ENCODE assay signal across 26 cellular contexts in genomic region chr19:45934551-45935230, GRCh38. TPM values are rescaled to one million over a fixed set of nuclear protein-coding genes. Genes with fewer than 3 reads are reported as not detected.
DNase-seq lines count a peak whose midpoint lies in the region; ATAC-seq, FAIRE-seq and TF ChIP-seq lines count a peak whose summit lies in the region.
"Had no signal": no experiment of that assay in that cellular context is flagged by ENCODE, and none has a peak within 500 bp of the region (broad histone marks: within the 10 kb centered on the region; RNA-seq: fewer than 3 reads in every experiment).

No MANE protein-coding gene starts in this region.

- H3K36me3 Mint-ChIP-seq in activated CD8-positive, alpha-beta T cell treated with anti-CD3 and anti-CD28 coated beads for 36 hours (ENCODE audit: low read depth): no peaks in the 10 kb centered on the region
- no peaks in the 10 kb centered on the region for H3K36me3 Mint-ChIP-seq in activated CD8-positive, alpha-beta T cell treated with anti-CD3 and anti-CD28 coated beads, Interleukin-2, amount 10 ng/mL, durations not matched to agents 7 days and 5 days (ENCODE audit: low read depth)
- H3K36me3 Mint-ChIP-seq: CD4-positive, alpha-beta memory T cell had no signal

- H3K36me3 ChIP-seq in HCT116 (ENCODE audit: control insufficient read depth in 1 of 2, insufficient read depth in 2 of 2, low read length in 2 of 2): no peaks in the 10 kb centered on the region
- no peaks in the 10 kb centered on the region for H3K36me3 ChIP-seq in K562 (ENCODE audit: control insufficient read depth, insufficient read depth, low read length)
- H3K36me3 ChIP-seq in spleen: no peaks in the 10 kb centered on the region
- H3K36me3 ChIP-seq in heart left ventricle: peaks cover 0 to 5% (median 0%) of the 10 kb centered on the region in 9 donors
- H3K36me3 ChIP-seq: BLaER1 treated with 17β-estradiol and CSF1 and Interleukin-3, amounts not matched to agents 10 nM and 100 nM; Peyer's patch had no signal

- H3K27me3 ChIP-seq in HCT116 (ENCODE audit: insufficient read depth, low read length) (peaks cover 5% of the 10 kb centered on the region; the same call in 1 of the 2 replicates), K562 (ENCODE audit: control insufficient read depth in 2 of 2, insufficient read depth in 2 of 2, low read length in 2 of 2) (peaks cover 16 to 49% of the 10 kb centered on the region in 2 experiments; a peak in 4 of 5 replicates), spleen (replicated peaks in 1 of 7) (peaks cover 0 to 94% (median 9%) of the 10 kb centered on the region in 7 donors), heart left ventricle (peaks cover 0 to 43% (median 11%) of the 10 kb centered on the region in 9 donors)
- H3K27me3 ChIP-seq: Peyer's patch had no signal

- TF ChIP-seq RAD21 in HCT116 (IDR thresholded peaks at IDR 0.05; ENCODE audit: low read depth) (no peak), K562 (CRISPR knock-in tag; conservative IDR thresholded peaks at IDR 0.05 in 1 of 2, IDR thresholded peaks at IDR 0.05 in 1 of 2) (no peak)

- 0% methylated on average over 16 of the region's 19 CpGs for WGBS in K562 (ENCODE audit: insufficient coverage, low coverage, missing lambda C conversion rate)
- WGBS in spleen, 5 donors: 41 to 57% (median 45%) methylated on average over 19 of the region's 19 CpGs
- 34 to 42% (median 39%) methylated on average over 19 of the region's 19 CpGs for WGBS in heart left ventricle, 4 donors

- TF ChIP-seq CTCF in activated CD8-positive, alpha-beta T cell treated with anti-CD3 and anti-CD28 coated beads for 36 hours (IDR thresholded peaks at IDR 0.05): no peak
- TF ChIP-seq CTCF in HCT116 (IDR thresholded peaks at IDR 0.05 in 2 of 3, conservative IDR thresholded peaks at IDR 0.05 in 1 of 3; ENCODE audit: borderline replicate concordance in 1 of 3, insufficient read depth in 1 of 3, low read depth in 2 of 3, low read length in 2 of 3) (no peak), K562 (IDR thresholded peaks at IDR 0.05 in 2 of 3, conservative IDR thresholded peaks at IDR 0.05 in 1 of 3; ENCODE audit: insufficient read depth in 2 of 3, low read depth in 1 of 3, low read length in 3 of 3) (no peak), spleen (IDR thresholded peaks at IDR 0.05 in 8 of 11, conservative IDR thresholded peaks at IDR 0.05 in 3 of 11) (no peak), heart left ventricle (IDR thresholded peaks at IDR 0.05) (no peak)

- peak; percentile 25 for DNase-seq in activated CD8-positive, alpha-beta T cell treated with anti-CD3 and anti-CD28 coated beads for 36 hours
- DNase-seq in activated CD8-positive, alpha-beta T cell treated with anti-CD3 and anti-CD28 coated beads, Interleukin-2, amount 10 ng/mL, durations not matched to agents 7 days and 5 days: no peak
- DNase-seq in HCT116 (ENCODE audit: low read depth, low spot score) (no peak), K562 (ENCODE audit: extremely low read depth in 1 of 4, low spot score in 3 of 4) (peak; percentile 35 to 75 (median 60)), spleen (peak; percentile 14), GM03348 (ENCODE audit: low spot score) (no peak), heart left ventricle (no peak)
- DNase-seq: AML-193; CD4-positive, alpha-beta memory T cell; COR-L47; GDM1; HFFc6; IMR-90; MM.1S; NCI-H2029; NCI-H446 treated with DMSO at 0.1 percent for 48 hours; Peyer's patch; SHP77 treated with DMSO at 0.1 percent for 48 hours; SW 1271 had no signal

- FAIRE-seq in K562 (lab: Jason Lieb, UNC): no peak
- FAIRE-seq: GM12891 had no signal

- no peaks in the 10 kb centered on the region for H3K9me1 ChIP-seq in K562 (ENCODE audit: control insufficient read depth, insufficient read depth, low read length)

- H3K9me3 Mint-ChIP-seq in activated CD8-positive, alpha-beta T cell treated with anti-CD3 and anti-CD28 coated beads for 36 hours: no peaks in the 10 kb centered on the region
- peaks cover 12% of the 10 kb centered on the region for H3K9me3 Mint-ChIP-seq in activated CD8-positive, alpha-beta T cell treated with anti-CD3 and anti-CD28 coated beads, Interleukin-2, amount 10 ng/mL, durations not matched to agents 7 days and 5 days (ENCODE audit: insufficient read depth)
- H3K9me3 Mint-ChIP-seq: HFFc6 had no signal

- H3K4me3 Mint-ChIP-seq in activated CD8-positive, alpha-beta T cell treated with anti-CD3 and anti-CD28 coated beads for 36 hours: no peak overlapping the region
- no peak overlapping the region for H3K4me3 Mint-ChIP-seq in activated CD8-positive, alpha-beta T cell treated with anti-CD3 and anti-CD28 coated beads, Interleukin-2, amount 10 ng/mL, durations not matched to agents 7 days and 5 days
- H3K4me3 Mint-ChIP-seq: CD4-positive, alpha-beta memory T cell; HFFc6 had no signal

- H2AFZ ChIP-seq in HCT116 (ENCODE audit: low read depth, low read length, poor library complexity, severe bottlenecking): no peak overlapping the region
- no peak overlapping the region for H2AFZ ChIP-seq in K562 (ENCODE audit: low read depth, low read length)

- no peaks in the 10 kb centered on the region for H4K20me1 ChIP-seq in HCT116 (ENCODE audit: insufficient read depth)
- H4K20me1 ChIP-seq in K562 (replicated peaks; ENCODE audit: control insufficient read depth, insufficient read depth, low read length): no peaks in the 10 kb centered on the region; the same call in 1 of the 2 replicates
- H4K20me1 ChIP-seq: BLaER1 treated with 17β-estradiol and CSF1 and Interleukin-3, amounts not matched to agents 10 nM and 100 nM had no signal

- no peak for TF ChIP-seq EP300 in K562 (IDR thresholded peaks at IDR 0.05; ENCODE audit: low read length)

- H3K9ac ChIP-seq in HCT116 (ENCODE audit: low read length) (no peak overlapping the region), K562 (ENCODE audit: insufficient read depth in 1 of 2, low read depth in 2 of 2, low read length in 2 of 2) (no peak overlapping the region)
- H3K9ac ChIP-seq: BLaER1 treated with 17β-estradiol and CSF1 and Interleukin-3, amounts not matched to agents 10 nM and 100 nM; KMS-11 had no signal

- H3K4me1 Mint-ChIP-seq in activated CD8-positive, alpha-beta T cell treated with anti-CD3 and anti-CD28 coated beads for 36 hours (ENCODE audit: low read depth): peaks cover 5% of the 10 kb centered on the region
- H3K4me1 Mint-ChIP-seq in activated CD8-positive, alpha-beta T cell treated with anti-CD3 and anti-CD28 coated beads, Interleukin-2, amount 10 ng/mL, durations not matched to agents 7 days and 5 days (ENCODE audit: low read depth): peaks cover 13% of the 10 kb centered on the region
- H3K4me1 Mint-ChIP-seq: CD4-positive, alpha-beta memory T cell had no signal

- H3K9me3 ChIP-seq in HCT116 (ENCODE audit: control insufficient read depth in 1 of 2, insufficient read depth in 1 of 2, low read depth in 1 of 2, low read length in 2 of 2) (no peaks in the 10 kb centered on the region), K562 (replicated peaks; ENCODE audit: control insufficient read depth, insufficient read depth, low read depth, low read length) (no peaks in the 10 kb centered on the region), spleen (peaks cover 0 to 4% (median 0%) of the 10 kb centered on the region in 8 donors), heart left ventricle (no peaks in the 10 kb centered on the region)
- H3K9me3 ChIP-seq: BLaER1 treated with 17β-estradiol and CSF1 and Interleukin-3, amounts not matched to agents 10 nM and 100 nM; Peyer's patch had no signal

- H3K4me2 ChIP-seq in HCT116 (ENCODE audit: low read length): peak overlapping the region; percentile 14; the same call in 1 of the 2 replicates
- H3K4me2 ChIP-seq in K562 (ENCODE audit: insufficient read depth, low read length): no peak overlapping the region
- H3K4me2 ChIP-seq: BLaER1 treated with 17β-estradiol and CSF1 and Interleukin-3, amounts not matched to agents 10 nM and 100 nM; KMS-11 had no signal

- H3K9me2 ChIP-seq in HCT116 (ENCODE audit: insufficient read depth): no peaks in the 10 kb centered on the region

- RAD21 ChIA-PET in HCT116 (lab: Charles Lee; ENCODE audit: low non-redundant PET in 1 of 2, low total read pairs in 2 of 2, uncharacterized antibody in 2 of 2, unreplicated experiment in 2 of 2): no interaction called here

- in situ Hi-C loops in K562 (cut with MboI): no loop called here

- no peak overlapping the region for H3K27ac ChIP-seq in HCT116 (ENCODE audit: low read depth, low read length)
- H3K27ac ChIP-seq in K562 (ENCODE audit: extremely low read depth, low read depth, low read length): no peak overlapping the region
- H3K27ac ChIP-seq in spleen: no peak overlapping the region
- H3K27ac ChIP-seq in heart left ventricle: no peak overlapping the region
- H3K27ac ChIP-seq: BLaER1 treated with 17β-estradiol and CSF1 and Interleukin-3, amounts not matched to agents 10 nM and 100 nM; KMS-11; Peyer's patch had no signal

- POLR2A ChIA-PET in activated CD8-positive, alpha-beta T cell treated with anti-CD3 and anti-CD28 coated beads for 36 hours (lab: Charles Lee): no interaction called here
- POLR2A ChIA-PET in activated CD8-positive, alpha-beta T cell treated with anti-CD3 and anti-CD28 coated beads, Interleukin-2, amount 10 ng/mL, durations not matched to agents 7 days and 5 days (lab: Charles Lee): no interaction called here
- POLR2A ChIA-PET in HCT116 (lab: Charles Lee): interaction anchor here (0.5 kb wide), 1 partner anchor 48 kb away, joined by 3 read pairs; the partner anchor contains the start of gene IRF2BP1
- POLR2A ChIA-PET in K562 (lab: Yijun Ruan, JAX): no interaction called here

- no peak overlapping the region for H3K4me3 ChIP-seq in HCT116 (replicated peaks in 1 of 2; ENCODE audit: low read depth in 1 of 2, low read length in 2 of 2)
- no peak overlapping the region for H3K4me3 ChIP-seq in K562
- H3K4me3 ChIP-seq in spleen: no peak overlapping the region
- H3K4me3 ChIP-seq in heart left ventricle: no peak overlapping the region
- H3K4me3 ChIP-seq: BLaER1 treated with 17β-estradiol and CSF1 and Interleukin-3, amounts not matched to agents 10 nM and 100 nM; Peyer's patch had no signal

- H3K27me3 Mint-ChIP-seq in activated CD8-positive, alpha-beta T cell treated with anti-CD3 and anti-CD28 coated beads for 36 hours: peaks cover 23% of the 10 kb centered on the region
- H3K27me3 Mint-ChIP-seq in activated CD8-positive, alpha-beta T cell treated with anti-CD3 and anti-CD28 coated beads, Interleukin-2, amount 10 ng/mL, durations not matched to agents 7 days and 5 days (ENCODE audit: low read depth): peaks cover 31% of the 10 kb centered on the region

- CTCF ChIA-PET in activated CD8-positive, alpha-beta T cell treated with anti-CD3 and anti-CD28 coated beads for 36 hours (lab: Charles Lee): no interaction called here
- CTCF ChIA-PET in activated CD8-positive, alpha-beta T cell treated with anti-CD3 and anti-CD28 coated beads, Interleukin-2, amount 10 ng/mL, durations not matched to agents 7 days and 5 days (lab: Charles Lee): no interaction called here
- CTCF ChIA-PET in HCT116 (lab: Charles Lee): no interaction called here
- CTCF ChIA-PET in K562 (lab: Yijun Ruan, JAX; ENCODE audit: low intra/inter-chr PET ratio): no interaction called here

- BruUV-seq in HCT116 (replicated peaks; lab: Mats Ljungman, UMichigan) (no TSS peak), K562 (replicated peaks; lab: Mats Ljungman, UMichigan) (no TSS peak)

- H3K4me1 ChIP-seq in HCT116 (ENCODE audit: control insufficient read depth in 1 of 2, insufficient read depth in 2 of 2, low read length in 2 of 2) (peaks cover 0 to 2% of the 10 kb centered on the region in 2 experiments; a peak in 1 of 4 replicates), K562 (replicated peaks in 1 of 2; ENCODE audit: control insufficient read depth in 2 of 2, insufficient read depth in 2 of 2, low read length in 2 of 2) (peaks cover 0 to 11% of the 10 kb centered on the region in 2 experiments; a peak in 3 of 5 replicates), spleen (no peaks in the 10 kb centered on the region), heart left ventricle (peaks cover 0 to 7% (median 0%) of the 10 kb centered on the region in 12 donors)
- H3K4me1 ChIP-seq: Peyer's patch had no signal

- no peak overlapping the region for H3K27ac Mint-ChIP-seq in activated CD8-positive, alpha-beta T cell treated with anti-CD3 and anti-CD28 coated beads for 36 hours
- no peak overlapping the region for H3K27ac Mint-ChIP-seq in activated CD8-positive, alpha-beta T cell treated with anti-CD3 and anti-CD28 coated beads, Interleukin-2, amount 10 ng/mL, durations not matched to agents 7 days and 5 days
- H3K27ac Mint-ChIP-seq: CD4-positive, alpha-beta memory T cell; HFFc6 had no signal

- no peak for TF ChIP-seq POLR2A in HCT116 (IDR thresholded peaks at IDR 0.05; ENCODE audit: borderline replicate concordance, extremely low read depth, insufficient read depth, insufficient read length)
- no peak for TF ChIP-seq POLR2A in K562 (conservative IDR thresholded peaks at IDR 0.05)
- no peak for TF ChIP-seq POLR2A in spleen (IDR thresholded peaks at IDR 0.05)
- no peak for TF ChIP-seq POLR2A in heart left ventricle (IDR thresholded peaks at IDR 0.05)

- ATAC-seq in activated CD8-positive, alpha-beta T cell treated with anti-CD3 and anti-CD28 coated beads for 36 hours: no peak
- no peak for ATAC-seq in activated CD8-positive, alpha-beta T cell treated with anti-CD3 and anti-CD28 coated beads, Interleukin-2, amount 10 ng/mL, durations not matched to agents 7 days and 5 days
- ATAC-seq in HCT116: peak; percentile 57
- ATAC-seq in K562: peak; percentile 78
- no peak for ATAC-seq in heart left ventricle

- intact Hi-C loops in activated CD8-positive, alpha-beta T cell treated with anti-CD3 and anti-CD28 coated beads for 36 hours (cut with micrococcal nuclease): no loop called here
- intact Hi-C loops in HCT116 (cut with micrococcal nuclease): no loop called here
- intact Hi-C loops in K562 (cut with micrococcal nuclease): no loop called here
- intact Hi-C loops in spleen (cut with DNase I; ENCODE audit: low total_unique reads): no loop called here
- intact Hi-C loops in heart left ventricle (cut with DNase I): no loop called here

- no peaks in the 10 kb centered on the region for H3K79me2 ChIP-seq in HCT116 (ENCODE audit: insufficient read depth, low read length)
- no peaks in the 10 kb centered on the region for H3K79me2 ChIP-seq in K562 (ENCODE audit: control insufficient read depth, insufficient read depth, low read length)

RNA-seq across cellular contexts. Expression of gene NANOS2, which starts 20.1 kb away (rescaled TPM):
- total RNA-seq in activated CD8-positive, alpha-beta T cell treated with anti-CD3 and anti-CD28 coated beads for 36 hours: not detected
- not detected for total RNA-seq in activated CD8-positive, alpha-beta T cell treated with anti-CD3 and anti-CD28 coated beads, Interleukin-2, amount 10 ng/mL, durations not matched to agents 7 days and 5 days
- total RNA-seq in HCT116 (2021; ENCODE audit: unreplicated experiment) (not detected), K562 (2014; rRNA removed) (0.08 TPM in 1 of 2 replicates, not detected in the other), K562 (2014; rRNA removed; fragmentation: Illumina TruSeq; extraction: Trizol) (not detected in 2 replicates), K562 (2015; rRNA removed; fragmentation: Illumina TruSeq; extraction: Trizol) (not detected in 2 replicates), K562 (2021) (not detected in 2 replicates), spleen (not detected), heart left ventricle (not detected)
- polyA plus RNA-seq in HCT116 (2012): not detected in 2 replicates
- total RNA-seq in K562 (2011; cell fraction: chromatin; rRNA removed; ENCODE audit: low replicate concordance): not detected in 2 replicates
- total RNA-seq in K562 (2011; cell fraction: nucleolus; rRNA removed): not detected in 2 replicates
- total RNA-seq in K562 (2011; cell fraction: nucleoplasm; rRNA removed): not detected in 2 replicates
- polyA plus RNA-seq in K562 (2011; rRNA removed) (not detected in 2 replicates), K562 (2014; fragmentation: Illumina TruSeq; extraction: Trizol) (not detected in 2 replicates), K562 (2014; fragmentation: Nextera tagmentation; extraction: Ambion mirVana) (not detected), K562 (2014; rRNA removed) (not detected in 2 replicates), spleen (not detected), heart left ventricle (not detected)
- not detected in 2 replicates for polyA plus RNA-seq in K562 (2011; cell fraction: cytosol; rRNA removed)
- not detected in 2 replicates for polyA plus RNA-seq in K562 (2011; cell fraction: nucleus; rRNA removed)
- not detected in 2 replicates for polyA plus RNA-seq in K562 (2012)
- not detected in 2 replicates for polyA minus RNA-seq in K562 (2011; rRNA and poly(A)+ RNA removed)
- not detected in 2 replicates for polyA minus RNA-seq in K562 (2011; cell fraction: cytosol; rRNA and poly(A)+ RNA removed)
- not detected in 2 replicates for polyA minus RNA-seq in K562 (2011; cell fraction: nucleus; rRNA and poly(A)+ RNA removed)
- total RNA-seq: A172; CD4-positive, alpha-beta memory T cell; H4; HFFc6; IMR-90; OCI-LY7; Peyer's patch had no signal
- polyA plus RNA-seq: AG04450; CD4-positive, alpha-beta memory T cell; IMR-90 had no signal

RNA-seq across cellular contexts. Expression of gene MYPOP, which starts 32.3 kb away (rescaled TPM):
- 1 to 10 TPM; 4.1 to 5.0 TPM for total RNA-seq in activated CD8-positive, alpha-beta T cell treated with anti-CD3 and anti-CD28 coated beads for 36 hours
- 10 to 100 TPM; 10.4 to 11.3 TPM for total RNA-seq in activated CD8-positive, alpha-beta T cell treated with anti-CD3 and anti-CD28 coated beads, Interleukin-2, amount 10 ng/mL, durations not matched to agents 7 days and 5 days
- total RNA-seq in HCT116 (2021; ENCODE audit: unreplicated experiment) (10.8 TPM), K562 (2014; rRNA removed) (2.6 and 2.8 TPM in 2 replicates), K562 (2014; rRNA removed; fragmentation: Illumina TruSeq; extraction: Trizol) (0.61 and 0.80 TPM in 2 replicates), K562 (2015; rRNA removed; fragmentation: Illumina TruSeq; extraction: Trizol) (1.0 and 1.6 TPM in 2 replicates), K562 (2021) (7.4 and 7.6 TPM in 2 replicates), spleen (10 to 100 TPM in 4 of 7 donors, 1 to 10 TPM in 3; 5.8 to 13.2 (median 11.0) TPM), heart left ventricle (10 to 100 TPM in 5 of 9 donors, 1 to 10 TPM in 4; 8.3 to 16.0 (median 10.6) TPM)
- polyA plus RNA-seq in HCT116 (2012): 4.9 and 5.7 TPM in 2 replicates
- total RNA-seq in K562 (2011; cell fraction: chromatin; rRNA removed; ENCODE audit: low replicate concordance): 2.2 and 5.3 TPM in 2 replicates
- total RNA-seq in K562 (2011; cell fraction: nucleolus; rRNA removed): 3.0 and 3.4 TPM in 2 replicates
- total RNA-seq in K562 (2011; cell fraction: nucleoplasm; rRNA removed): 3.4 and 4.7 TPM in 2 replicates
- polyA plus RNA-seq in K562 (2011; rRNA removed) (0.72 and 1.3 TPM in 2 replicates), K562 (2014; fragmentation: Illumina TruSeq; extraction: Trizol) (1.7 and 1.9 TPM in 2 replicates), K562 (2014; fragmentation: Nextera tagmentation; extraction: Ambion mirVana) (under 1 TPM; 0.32 to 0.34 TPM), K562 (2014; rRNA removed) (2.4 and 4.9 TPM in 2 replicates), spleen (1 to 10 TPM; 5.1 to 9.6 (median 9.3) TPM), heart left ventricle (1 to 10 TPM; 7.9 to 8.7 TPM)
- 1.5 and 2.2 TPM in 2 replicates for polyA plus RNA-seq in K562 (2011; cell fraction: cytosol; rRNA removed)
- 2.9 and 5.2 TPM in 2 replicates for polyA plus RNA-seq in K562 (2011; cell fraction: nucleus; rRNA removed)
- polyA plus RNA-seq in K562 (2012): 3.1 and 4.0 TPM in 2 replicates
- polyA minus RNA-seq in K562 (2011; rRNA and poly(A)+ RNA removed): 0.28 and 0.33 TPM in 2 replicates
- 1.9 and 2.3 TPM in 2 replicates for polyA minus RNA-seq in K562 (2011; cell fraction: cytosol; rRNA and poly(A)+ RNA removed)
- polyA minus RNA-seq in K562 (2011; cell fraction: nucleus; rRNA and poly(A)+ RNA removed): 0.94 and 1.3 TPM in 2 replicates

RNA-seq across cellular contexts. Expression of gene NOVA2, which starts 39.0 kb away (rescaled TPM):
- not detected for total RNA-seq in activated CD8-positive, alpha-beta T cell treated with anti-CD3 and anti-CD28 coated beads for 36 hours
- total RNA-seq in activated CD8-positive, alpha-beta T cell treated with anti-CD3 and anti-CD28 coated beads, Interleukin-2, amount 10 ng/mL, durations not matched to agents 7 days and 5 days: not detected
- total RNA-seq in HCT116 (2021; ENCODE audit: unreplicated experiment) (2.5 TPM), K562 (2014; rRNA removed) (not detected in 2 replicates), K562 (2014; rRNA removed; fragmentation: Illumina TruSeq; extraction: Trizol) (not detected in 2 replicates), K562 (2015; rRNA removed; fragmentation: Illumina TruSeq; extraction: Trizol) (not detected in 2 replicates), K562 (2021) (not detected in 2 replicates), spleen (10 to 100 TPM in 1 of 7 donors, 1 to 10 TPM in 6; 1.8 to 12.5 (median 5.4) TPM), heart left ventricle (10 to 100 TPM in 1 of 9 donors, 1 to 10 TPM in 8; 2.2 to 10.0 (median 4.8) TPM)
- polyA plus RNA-seq in HCT116 (2012): 1.2 and 1.5 TPM in 2 replicates
- total RNA-seq in K562 (2011; cell fraction: chromatin; rRNA removed; ENCODE audit: low replicate concordance): not detected in 2 replicates
- not detected in 2 replicates for total RNA-seq in K562 (2011; cell fraction: nucleolus; rRNA removed)
- not detected in 2 replicates for total RNA-seq in K562 (2011; cell fraction: nucleoplasm; rRNA removed)
- polyA plus RNA-seq in K562 (2011; rRNA removed) (not detected in 2 replicates), K562 (2014; fragmentation: Illumina TruSeq; extraction: Trizol) (not detected in 2 replicates), K562 (2014; fragmentation: Nextera tagmentation; extraction: Ambion mirVana) (not detected), K562 (2014; rRNA removed) (not detected in 2 replicates), spleen (under 1 TPM; 0.42 to 0.77 (median 0.50) TPM), heart left ventricle (1 to 10 TPM; 2.6 to 5.2 TPM)
- not detected in 2 replicates for polyA plus RNA-seq in K562 (2011; cell fraction: cytosol; rRNA removed)
- not detected in 2 replicates for polyA plus RNA-seq in K562 (2011; cell fraction: nucleus; rRNA removed)
- polyA plus RNA-seq in K562 (2012): 0.03 TPM in 1 of 2 replicates, not detected in the other
- polyA minus RNA-seq in K562 (2011; rRNA and poly(A)+ RNA removed): not detected in 2 replicates
- polyA minus RNA-seq in K562 (2011; cell fraction: cytosol; rRNA and poly(A)+ RNA removed): not detected in 2 replicates
- not detected in 2 replicates for polyA minus RNA-seq in K562 (2011; cell fraction: nucleus; rRNA and poly(A)+ RNA removed)
- total RNA-seq: CD4-positive, alpha-beta memory T cell; IMR-90 had no signal
- polyA plus RNA-seq: CD4-positive, alpha-beta memory T cell had no signal

RNA-seq across cellular contexts. Expression of gene IRF2BP1, which starts 48.8 kb away (rescaled TPM):
- 10 to 100 TPM; 15.3 to 17.2 TPM for total RNA-seq in activated CD8-positive, alpha-beta T cell treated with anti-CD3 and anti-CD28 coated beads for 36 hours
- 10 to 100 TPM; 18.0 to 19.1 TPM for total RNA-seq in activated CD8-positive, alpha-beta T cell treated with anti-CD3 and anti-CD28 coated beads, Interleukin-2, amount 10 ng/mL, durations not matched to agents 7 days and 5 days
- 33.9 TPM for total RNA-seq in HCT116 (2021; ENCODE audit: unreplicated experiment)
- polyA plus RNA-seq in HCT116 (2012): 18.9 and 19.0 TPM in 2 replicates
- 2.2 and 10.2 TPM in 2 replicates for total RNA-seq in K562 (2011; cell fraction: chromatin; rRNA removed; ENCODE audit: low replicate concordance)
- 19.5 and 20.3 TPM in 2 replicates for total RNA-seq in K562 (2011; cell fraction: nucleolus; rRNA removed)
- total RNA-seq in K562 (2011; cell fraction: nucleoplasm; rRNA removed): 5.5 and 7.2 TPM in 2 replicates
- 32.2 and 38.8 TPM in 2 replicates for total RNA-seq in K562 (2014; rRNA removed)
- 2.6 and 2.8 TPM in 2 replicates for total RNA-seq in K562 (2014; rRNA removed; fragmentation: Illumina TruSeq; extraction: Trizol)
- total RNA-seq in K562 (2015; rRNA removed; fragmentation: Illumina TruSeq; extraction: Trizol): 8.4 and 9.5 TPM in 2 replicates
- 35.0 and 35.9 TPM in 2 replicates for total RNA-seq in K562 (2021)
- polyA plus RNA-seq in K562 (2011; rRNA removed): 3.2 and 5.0 TPM in 2 replicates
- 4.7 and 20.7 TPM in 2 replicates for polyA plus RNA-seq in K562 (2011; cell fraction: cytosol; rRNA removed)
- 5.6 and 10.1 TPM in 2 replicates for polyA plus RNA-seq in K562 (2011; cell fraction: nucleus; rRNA removed)
- 14.9 and 16.5 TPM in 2 replicates for polyA plus RNA-seq in K562 (2012)
- 3.5 and 8.6 TPM in 2 replicates for polyA plus RNA-seq in K562 (2014; fragmentation: Illumina TruSeq; extraction: Trizol)
- under 1 TPM; 0.61 to 0.62 TPM for polyA plus RNA-seq in K562 (2014; fragmentation: Nextera tagmentation; extraction: Ambion mirVana)
- 14.3 and 18.8 TPM in 2 replicates for polyA plus RNA-seq in K562 (2014; rRNA removed)
- 2.2 and 3.4 TPM in 2 replicates for polyA minus RNA-seq in K562 (2011; rRNA and poly(A)+ RNA removed)
- polyA minus RNA-seq in K562 (2011; cell fraction: cytosol; rRNA and poly(A)+ RNA removed): 12.9 and 19.5 TPM in 2 replicates
- polyA minus RNA-seq in K562 (2011; cell fraction: nucleus; rRNA and poly(A)+ RNA removed): 12.3 and 15.7 TPM in 2 replicates
- total RNA-seq in spleen: 10 to 100 TPM; 18.5 to 29.4 (median 23.3) TPM
- 10 to 100 TPM in 2 of 3 donors, 1 to 10 TPM in 1; 10.0 to 19.9 (median 10.6) TPM for polyA plus RNA-seq in spleen
- total RNA-seq in heart left ventricle: 10 to 100 TPM; 17.7 to 40.0 (median 19.6) TPM
- polyA plus RNA-seq in heart left ventricle: 10 to 100 TPM; 13.6 to 14.5 TPM

Comparison
In these comparisons a context has a peak if more than half of its experiments do, and no peak if none do; other contexts are left out.
1. DNase-seq: peak in activated CD8-positive, alpha-beta T cell treated with anti-CD3 and anti-CD28 coated beads for 36 hours (single experiment), K562 (4 of 4) and spleen (single experiment); none in activated CD8-positive, alpha-beta T cell treated with anti-CD3 and anti-CD28 coated beads, Interleukin-2, amount 10 ng/mL, durations not matched to agents 7 days and 5 days (single experiment), HCT116 (single experiment), GM03348 (single experiment) and heart left ventricle (0 of 5).
2. ATAC-seq: peak in HCT116 (single experiment) and K562 (single experiment); none in activated CD8-positive, alpha-beta T cell treated with anti-CD3 and anti-CD28 coated beads for 36 hours (single experiment), activated CD8-positive, alpha-beta T cell treated with anti-CD3 and anti-CD28 coated beads, Interleukin-2, amount 10 ng/mL, durations not matched to agents 7 days and 5 days (single experiment) and heart left ventricle (0 of 4).